In the genomic region with DNA sequence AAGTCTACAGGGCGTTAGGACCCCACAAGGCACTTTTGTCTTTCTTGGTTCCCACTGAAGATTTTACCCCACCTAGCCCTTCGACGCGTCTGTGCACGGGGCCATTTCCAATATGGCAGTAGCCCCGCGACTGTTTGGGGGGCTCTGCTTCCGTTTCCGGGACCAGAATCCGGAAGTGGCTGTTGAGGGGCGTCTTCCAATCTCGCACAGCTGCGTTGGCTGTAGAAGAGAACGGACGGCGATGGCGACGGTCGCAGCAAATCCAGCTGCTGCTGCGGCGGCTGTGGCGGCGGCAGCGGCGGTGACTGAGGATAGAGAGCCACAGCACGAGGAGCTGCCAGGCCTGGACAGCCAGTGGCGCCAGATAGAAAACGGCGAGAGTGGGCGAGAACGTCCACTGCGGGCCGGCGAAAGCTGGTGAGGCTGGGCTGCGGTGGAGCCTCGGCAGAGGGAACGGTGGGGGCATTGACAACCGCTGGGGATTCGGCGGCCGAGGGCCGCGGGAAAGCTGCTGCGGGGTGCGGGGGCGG, we compare ENCODE assay signal across 8 cellular contexts. TPM values are rescaled to one million over a fixed set of nuclear protein-coding genes. Genes with fewer than 3 reads are reported as not detected.
DNase-seq lines count a peak whose midpoint lies in the region; ATAC-seq and TF ChIP-seq lines count a peak whose summit lies in the region.

A gene (plus strand): TSS at position 207 of the 530 bp plus-strand sequence. CDS start 35 bp downstream, at position 242.

- peak within 1 kb of the TSS; percentile 91 to 99 (median 98) for H3K27ac Mint-ChIP-seq in CD8-positive, alpha-beta memory T cell
- H3K27ac Mint-ChIP-seq in brain, result peak within 1 kb of the TSS; percentile 99 to 100 (median 100)

- peaks cover 25% of the 10 kb centered on the region for H3K4me1 ChIP-seq in CD8-positive, alpha-beta memory T cell (ENCODE audit: insufficient read depth, low read length)
- H3K4me1 ChIP-seq in sigmoid colon, result peaks cover 0 to 6% (median 2%) of the 10 kb centered on the region in 4 donors

- H3K36me3 ChIP-seq in CD8-positive, alpha-beta memory T cell (ENCODE audit: insufficient read depth, low read length), result no peaks in the 10 kb centered on the region
- peaks cover 0 to 16% (median 0%) of the 10 kb centered on the region in 4 donors for H3K36me3 ChIP-seq in sigmoid colon

- peak; percentile 53 to 58 for TF ChIP-seq POLR2A in sigmoid colon (IDR thresholded peaks at IDR 0.05)

- H3K27ac ChIP-seq in CD8-positive, alpha-beta memory T cell (ENCODE audit: low read depth, low read length), result peak within 1 kb of the TSS; percentile 96
- peak within 1 kb of the TSS; percentile 93 to 97 (median 94) for H3K27ac ChIP-seq in sigmoid colon

- ATAC-seq in GM19467 (IDR thresholded peaks at IDR 0.05; ENCODE audit: unreplicated experiment) (peak; percentile 3), GM21390 (IDR thresholded peaks at IDR 0.05; ENCODE audit: unreplicated experiment) (no peak)

- POLR2A ChIA-PET in CD8-positive, alpha-beta memory T cell (lab: Charles Lee), result interaction anchor here (0.8 to 2.4 kb wide), 8 partner anchors 14 to 417 kb away, joined by 3 to 65 read pairs (median 5); a partner anchor contains a TSS

- TF ChIP-seq CTCF in brain (conservative IDR thresholded peaks at IDR 0.05), result no peak
- TF ChIP-seq CTCF in sigmoid colon (IDR thresholded peaks at IDR 0.05), result no peak

- H3K4me3 ChIP-seq in CD8-positive, alpha-beta memory T cell (ENCODE audit: low read length), result peak within 1 kb of the TSS; percentile 71
- H3K4me3 ChIP-seq in iPS-11a (ENCODE audit: low read depth, low read length) (peak within 1 kb of the TSS; percentile 70), sigmoid colon (peak within 1 kb of the TSS; percentile 64 to 73 (median 68))

- 1% methylated on average over 46 of the region's 46 CpGs for WGBS in sigmoid colon, 2 donors

- peak; percentile 37 to 85 (median 69) for DNase-seq in CD8-positive, alpha-beta memory T cell
- DNase-seq in LHCN-M2 (ENCODE audit: low read depth) (peak; percentile 58), sigmoid colon (peak; percentile 81)

- no peaks in the 10 kb centered on the region for H3K9me3 ChIP-seq in CD8-positive, alpha-beta memory T cell (ENCODE audit: low read length)
- no peaks in the 10 kb centered on the region for H3K9me3 ChIP-seq in sigmoid colon

- CTCF ChIA-PET in CD8-positive, alpha-beta memory T cell (lab: Charles Lee), result interaction anchor here (0.9 kb wide), 1 partner anchor 152 kb away, joined by 3 read pairs; no protein-coding TSS in a partner anchor

- peaks cover 0 to 28% (median 1%) of the 10 kb centered on the region in 3 donors for H3K36me3 Mint-ChIP-seq in CD8-positive, alpha-beta memory T cell
- peaks cover 28% of the 10 kb centered on the region for H3K36me3 Mint-ChIP-seq in brain

- peaks cover 0 to 7% of the 10 kb centered on the region in 2 donors for H3K27me3 Mint-ChIP-seq in CD8-positive, alpha-beta memory T cell
- H3K27me3 Mint-ChIP-seq in brain, result peaks cover 15% of the 10 kb centered on the region

- H3K4me3 Mint-ChIP-seq in CD8-positive, alpha-beta memory T cell, result peak within 1 kb of the TSS; percentile 92 to 99 (median 93)
- H3K4me3 Mint-ChIP-seq in brain, result peak within 1 kb of the TSS; percentile 89 to 99 (median 94)

- no peaks in the 10 kb centered on the region for H3K9me3 Mint-ChIP-seq in CD8-positive, alpha-beta memory T cell
- no peaks in the 10 kb centered on the region for H3K9me3 Mint-ChIP-seq in brain

- no peaks in the 10 kb centered on the region for H3K27me3 ChIP-seq in CD8-positive, alpha-beta memory T cell (ENCODE audit: insufficient read depth, low read length, poor library complexity, severe bottlenecking)
- no peaks in the 10 kb centered on the region for H3K27me3 ChIP-seq in sigmoid colon

- intact Hi-C loops in T-helper 1 cell treated with Interleukin-12 subunit alpha and Interleukin-12 subunit beta and Interleukin-4 antibody, amounts not matched to agents 30 ng/mL and 1 ng/mL, for 36 hours (cut with micrococcal nuclease), result loop anchor here (1.0 to 5.0 kb wide), 16 partner anchors 15 to 1288 kb away; a partner anchor contains a TSS
- intact Hi-C loops in sigmoid colon (cut with DNase I), result loop anchor here (2.0 to 10.0 kb wide), 3 partner anchors 14 to 419 kb away; a partner anchor contains a TSS

- TF ChIP-seq EP300 in sigmoid colon (IDR thresholded peaks at IDR 0.05), result no peak

- peaks cover 38 to 46% (median 40%) of the 10 kb centered on the region in 3 donors for H3K4me1 Mint-ChIP-seq in CD8-positive, alpha-beta memory T cell
- H3K4me1 Mint-ChIP-seq in brain, result peaks cover 56% of the 10 kb centered on the region

RNA-seq across cellular contexts. Expression of the gene that starts here (rescaled TPM):
- 10 to 100 TPM; 34.0 to 41.7 TPM for total RNA-seq in CD8-positive, alpha-beta memory T cell
- 121 TPM for polyA plus RNA-seq in CD8-positive, alpha-beta memory T cell
- total RNA-seq in LHCN-M2 (2014; rRNA removed), result 32.0 and 42.9 TPM in 2 replicates
- 66.1 TPM for polyA plus RNA-seq in LHCN-M2 (2012)
- 22.7 and 27.4 TPM in 2 replicates for total RNA-seq in T-helper 1 cell treated with Interleukin-12 subunit alpha and Interleukin-12 subunit beta and Interleukin-4 antibody, amounts not matched to agents 30 ng/mL and 1 ng/mL, for 36 hours
- 390 TPM for polyA plus RNA-seq in brain (ENCODE audit: insufficient read depth, low read depth, low replicate concordance)
- 10 to 100 TPM; 18.9 to 37.7 (median 35.3) TPM for total RNA-seq in sigmoid colon
- 10 to 100 TPM in 1 of 3 donors, 1 to 10 TPM in 2; 4.9 to 21.8 (median 6.6) TPM for polyA plus RNA-seq in sigmoid colon
